ENCODE assay signal across 19 cellular contexts in genomic region chr3:45232531-45232930, GRCh38.
"Had no signal": no experiment of that assay in that cellular context is flagged by ENCODE, and none has a peak within 500 bp of the region (broad histone marks: within the 10 kb centered on the region; RNA-seq: fewer than 3 reads in every experiment).

No MANE protein-coding gene starts in this region.

- H3K9me3 ChIP-seq: body of pancreas, SJCRH30 had no signal

- H3K27ac ChIP-seq: body of pancreas, SJCRH30 had no signal

- H3K36me3 ChIP-seq: SJCRH30 had no signal

- H3K4me1 ChIP-seq: body of pancreas, SJCRH30 had no signal

- H3K4me3 ChIP-seq: body of pancreas, SJCRH30 had no signal

- DNase-seq: activated CD4-positive, alpha-beta T cell treated with anti-CD3 and anti-CD28 coated beads for 4 hours; activated CD8-positive, alpha-beta memory T cell treated with anti-CD3 and anti-CD28 coated beads, Interleukin-2, amount 50 U/mL, for 48 hours; activated CD8-positive, alpha-beta T cell treated with anti-CD3 and anti-CD28 coated beads, Interleukin-2, amount 10 ng/mL, durations not matched to agents 7 days and 5 days; activated T-cell treated with anti-CD3 and anti-CD28 coated beads, Interleukin-2, amount 50 U/mL, for 1 hour; aorta; body of pancreas; central memory CD4-positive, alpha-beta T cell; MV-4-11; NCI-H1092 treated with DMSO at 0.1 percent for 48 hours; NCI-H1417 treated with DMSO at 0.1 percent for 48 hours; NCI-H1694; NCI-H2029 treated with DMSO at 0.1 percent for 48 hours; NCI-H345; NCI-H510A; NCI-H69; NK-92 treated with Interleukin-12 subunit alpha and Interleukin-12 subunit beta, amount 100 ng/mL, for 24 hours; OCI-M1; RPMI8226; SJCRH30 had no signal

- H3K27me3 ChIP-seq: SJCRH30 had no signal
